ENCODE assay signal across 27 cellular contexts in the genomic region with DNA sequence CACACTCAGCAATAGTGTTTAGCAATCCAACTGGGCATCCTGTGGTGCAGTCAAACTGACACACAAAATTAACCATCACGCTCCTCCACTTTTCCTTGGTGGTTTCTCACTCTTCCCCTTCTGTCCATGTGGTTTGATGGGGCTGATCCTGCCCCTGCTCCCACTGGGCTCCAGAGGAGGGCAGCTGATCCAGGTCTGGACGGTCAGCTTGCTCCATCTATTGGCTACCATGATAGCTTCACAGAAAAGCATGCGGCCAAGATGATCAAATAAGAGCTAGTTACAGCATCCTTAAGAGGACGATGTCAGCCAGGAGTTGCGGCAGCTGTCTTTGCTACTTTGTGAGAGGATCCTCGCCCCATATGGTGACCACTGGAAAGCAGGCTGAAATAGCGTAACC. TPM values are rescaled to one million over a fixed set of nuclear protein-coding genes. Genes with fewer than 3 reads are reported as not detected.
"Had no signal": no experiment of that assay in that cellular context is flagged by ENCODE, and none has a peak within 500 bp of the region (broad histone marks: within the 10 kb centered on the region; RNA-seq: fewer than 3 reads in every experiment).

No MANE protein-coding gene starts in this region.

- H3K27me3 ChIP-seq: brain microvascular endothelial cell, cardiac muscle cell had no signal

- H3K27ac ChIP-seq: brain microvascular endothelial cell, cardiac muscle cell had no signal

- DNase-seq: activated CD4-positive, alpha-beta memory T cell treated with anti-CD3 and anti-CD28 coated beads for 36 hours; activated CD4-positive, alpha-beta T cell treated with anti-CD3 and anti-CD28 coated beads, Interleukin-2, amount 10 ng/mL, durations not matched to agents 7 days and 5 days; activated CD4-positive, CD25-positive, alpha-beta regulatory T cell; activated CD8-positive, alpha-beta memory T cell treated with anti-CD3 and anti-CD28 coated beads for 24 hours; activated gamma-delta T cell; activated naive CD4-positive, alpha-beta T cell treated with anti-CD3 and anti-CD28 coated beads for 36 hours; activated T-cell treated with anti-CD3 and anti-CD28 coated beads, Interleukin-2, amount 50 U/mL, for 48 hours; amygdala; brain microvascular endothelial cell; KG1; NCI-H1048; NCI-H1694 treated with DMSO at 0.1 percent for 48 hours; NCI-H2029 treated with DMSO at 0.1 percent for 48 hours; NCI-H345; NCI-H510A treated with DMSO at 0.1 percent for 48 hours; NCI-H748 treated with DMSO at 0.1 percent for 48 hours; SIG-M5; SK-N-SH; T-helper 1 cell had no signal

- H3K27me3 Mint-ChIP-seq: activated CD4-positive, alpha-beta memory T cell treated with anti-CD3 and anti-CD28 coated beads for 36 hours; activated CD4-positive, alpha-beta T cell treated with anti-CD3 and anti-CD28 coated beads, Interleukin-2, amount 10 ng/mL, durations not matched to agents 7 days and 5 days had no signal

- H3K4me1 Mint-ChIP-seq: activated CD4-positive, alpha-beta T cell treated with anti-CD3 and anti-CD28 coated beads, Interleukin-2, amount 10 ng/mL, durations not matched to agents 7 days and 5 days; activated T-helper 17 cell treated with anti-CD3 and anti-CD28 coated beads, Interleukin-2, amount 50 U/mL, for 72 hours had no signal

- ATAC-seq: activated T-helper 17 cell treated with anti-CD3 and anti-CD28 coated beads, Interleukin-2, amount 50 U/mL, for 72 hours had no signal

- H3K9ac ChIP-seq: SK-N-SH had no signal

- H3K4me3 Mint-ChIP-seq: activated CD4-positive, alpha-beta memory T cell treated with anti-CD3 and anti-CD28 coated beads for 36 hours; activated CD4-positive, alpha-beta T cell treated with anti-CD3 and anti-CD28 coated beads, Interleukin-2, amount 10 ng/mL, durations not matched to agents 7 days and 5 days; activated naive CD4-positive, alpha-beta T cell treated with anti-CD3 and anti-CD28 coated beads for 36 hours; activated naive CD8-positive, alpha-beta T cell; activated T-helper 17 cell treated with anti-CD3 and anti-CD28 coated beads, Interleukin-2, amount 50 U/mL, for 72 hours; T-helper 2 cell treated with Interferon-gamma antibody and Interleukin-4, amounts not matched to agents 5 μg/mL and 100 μg/mL, for 36 hours had no signal

- H3K9me3 ChIP-seq: SK-N-SH had no signal

- H3K36me3 ChIP-seq: brain microvascular endothelial cell, cardiac muscle cell had no signal

- H3K27ac Mint-ChIP-seq: activated CD4-positive, alpha-beta memory T cell treated with anti-CD3 and anti-CD28 coated beads for 36 hours; activated CD4-positive, alpha-beta T cell treated with anti-CD3 and anti-CD28 coated beads, Interleukin-2, amount 10 ng/mL, durations not matched to agents 7 days and 5 days; activated naive CD4-positive, alpha-beta T cell treated with anti-CD3 and anti-CD28 coated beads for 36 hours; activated naive CD8-positive, alpha-beta T cell; activated T-helper 17 cell treated with anti-CD3 and anti-CD28 coated beads, Interleukin-2, amount 50 U/mL, for 72 hours; T-helper 2 cell treated with Interferon-gamma antibody and Interleukin-4, amounts not matched to agents 5 μg/mL and 100 μg/mL, for 36 hours had no signal

- H3K36me3 Mint-ChIP-seq: activated CD4-positive, alpha-beta memory T cell treated with anti-CD3 and anti-CD28 coated beads for 36 hours; activated naive CD8-positive, alpha-beta T cell had no signal

- H3K9me3 Mint-ChIP-seq: activated CD4-positive, alpha-beta memory T cell treated with anti-CD3 and anti-CD28 coated beads for 36 hours; activated CD4-positive, alpha-beta T cell treated with anti-CD3 and anti-CD28 coated beads, Interleukin-2, amount 10 ng/mL, durations not matched to agents 7 days and 5 days had no signal

- H3K4me3 ChIP-seq: cardiac muscle cell had no signal

RNA-seq across cellular contexts. Expression of gene RANBP17, which starts 29.6 kb away (rescaled TPM):
- total RNA-seq: activated CD4-positive, alpha-beta memory T cell treated with anti-CD3 and anti-CD28 coated beads for 36 hours; activated CD4-positive, alpha-beta T cell treated with anti-CD3 and anti-CD28 coated beads, Interleukin-2, amount 10 ng/mL, durations not matched to agents 7 days and 5 days; activated naive CD4-positive, alpha-beta T cell treated with anti-CD3 and anti-CD28 coated beads for 36 hours; activated T-helper 17 cell treated with anti-CD3 and anti-CD28 coated beads, Interleukin-2, amount 50 U/mL, for 72 hours; M059J; OCI-LY7 had no signal

RNA-seq across cellular contexts. Expression of gene GABRP, which starts 48.7 kb away (rescaled TPM):
- total RNA-seq: activated CD4-positive, alpha-beta memory T cell treated with anti-CD3 and anti-CD28 coated beads for 36 hours; activated CD4-positive, alpha-beta T cell treated with anti-CD3 and anti-CD28 coated beads, Interleukin-2, amount 10 ng/mL, durations not matched to agents 7 days and 5 days; activated naive CD4-positive, alpha-beta T cell treated with anti-CD3 and anti-CD28 coated beads for 36 hours; activated T-helper 17 cell treated with anti-CD3 and anti-CD28 coated beads, Interleukin-2, amount 50 U/mL, for 72 hours; LHCN-M2; M059J; OCI-LY7; RPMI7951 had no signal
